ENCODE assay signal across 25 cellular contexts in genomic region chr2:176985871-176986270, GRCh38.
DNase-seq lines count a peak whose midpoint lies in the region; ATAC-seq and TF ChIP-seq lines count a peak whose summit lies in the region.
"Had no signal": no experiment of that assay in that cellular context is flagged by ENCODE, and none has a peak within 500 bp of the region (broad histone marks: within the 10 kb centered on the region; RNA-seq: fewer than 3 reads in every experiment).

No MANE protein-coding gene starts in this region.

- H2AFZ ChIP-seq in PC-3 (ENCODE audit: low read length): no peak overlapping the region

- H3K27me3 Mint-ChIP-seq in nephron (ENCODE audit: low read depth): peaks cover 5% of the 10 kb centered on the region

- no peaks in the 10 kb centered on the region for H3K9me3 Mint-ChIP-seq in nephron

- H3K4me3 ChIP-seq in PC-3 (ENCODE audit: low read length) (no peak overlapping the region), esophagus squamous epithelium (no peak overlapping the region), upper lobe of right lung (no peak overlapping the region)
- H3K4me3 ChIP-seq: BLaER1, GM12878 had no signal

- intact Hi-C loops in PC-3 (cut with micrococcal nuclease) (no loop called here), esophagus squamous epithelium (cut with DNase I) (no loop called here), upper lobe of right lung (cut with DNase I) (no loop called here)

- H3K27me3 ChIP-seq in PC-3 (ENCODE audit: low read length) (peaks cover 64% of the 10 kb centered on the region), esophagus squamous epithelium (peaks cover 0 to 15% (median 0%) of the 10 kb centered on the region in 4 donors), upper lobe of right lung (no peaks in the 10 kb centered on the region)
- H3K27me3 ChIP-seq: BE2C, BLaER1 had no signal

- no peaks in the 10 kb centered on the region for H3K79me2 ChIP-seq in PC-3 (ENCODE audit: low read length)

- no peak overlapping the region for H3K4me2 ChIP-seq in PC-3 (ENCODE audit: low read length)
- H3K4me2 ChIP-seq: BLaER1 had no signal

- H3K9me2 ChIP-seq in PC-3 (replicated peaks; ENCODE audit: low read length): no peaks in the 10 kb centered on the region

- TF ChIP-seq CTCF in PC-3 (conservative IDR thresholded peaks at IDR 0.05; ENCODE audit: low read depth, low read length) (no peak), nephron (IDR thresholded peaks at IDR 0.05; ENCODE audit: unreplicated experiment in 3 of 3) (no peak), esophagus squamous epithelium (IDR thresholded peaks at IDR 0.05) (no peak), upper lobe of right lung (IDR thresholded peaks at IDR 0.05) (no peak)

- peaks cover 14% of the 10 kb centered on the region for H3K4me1 Mint-ChIP-seq in nephron
- H3K4me1 Mint-ChIP-seq: CD14-positive monocyte; CD4-positive, alpha-beta memory T cell; CD8-positive, alpha-beta memory T cell had no signal

- DNase-seq in PC-3 (peak; percentile 27), SK-N-DZ (ENCODE audit: low spot score) (peak; percentile 57), esophagus squamous epithelium (lab: John Stamatoyannopoulos, UW) (no peak), NCI-H1694 (lab: John Stamatoyannopoulos, UW) (no peak), upper lobe of right lung (no peak)
- no peak for DNase-seq in activated effector memory CD4-positive, alpha-beta T cell treated with Interleukin-2 at 50 U/mL for 16 hours
- DNase-seq: 8988T; ACHN; BE2C; C1 segment of cervical spinal cord; CD4-positive, alpha-beta memory T cell; CD4-positive, CD25-positive, alpha-beta regulatory T cell; CD8-positive, alpha-beta memory T cell; COR-L47; DMS 273 treated with DMSO at 0.1 percent for 48 hours; DMS153; DMS79; DND-41; EL; GDM1 had no signal

- no peak overlapping the region for H3K9ac ChIP-seq in PC-3 (ENCODE audit: low read length)
- H3K9ac ChIP-seq: BLaER1 had no signal

- H3K36me3 Mint-ChIP-seq in nephron (ENCODE audit: low read depth): no peaks in the 10 kb centered on the region
- H3K36me3 Mint-ChIP-seq: CD14-positive monocyte; CD4-positive, alpha-beta memory T cell; CD4-positive, CD25-positive, alpha-beta regulatory T cell had no signal

- H3K4me1 ChIP-seq in PC-3 (ENCODE audit: insufficient read depth, low read length): no peaks in the 10 kb centered on the region
- no peaks in the 10 kb centered on the region for H3K4me1 ChIP-seq in esophagus squamous epithelium
- no peaks in the 10 kb centered on the region for H3K4me1 ChIP-seq in upper lobe of right lung
- H3K4me1 ChIP-seq: BLaER1 had no signal

- POLR2A ChIA-PET in PC-3 (lab: Charles Lee; ENCODE audit: unreplicated experiment): no interaction called here

- BruUV-seq in PC-3 (replicated peaks; lab: Mats Ljungman, UMichigan): no TSS peak

- H3K9me3 ChIP-seq in PC-3 (ENCODE audit: low read length) (no peaks in the 10 kb centered on the region), esophagus squamous epithelium (no peaks in the 10 kb centered on the region), upper lobe of right lung (no peaks in the 10 kb centered on the region)
- H3K9me3 ChIP-seq: BE2C, BLaER1 had no signal

- ATAC-seq in PC-3 (no peak; the same call in 1 of the 2 replicates), SK-N-SH treated with all-trans-retinoic acid at 6 μM for 48 hours (no peak), upper lobe of right lung (no peak)
- ATAC-seq: GM12878 had no signal

- CTCF ChIA-PET in PC-3 (lab: Charles Lee): no interaction called here

- 47 to 61% methylated on average over 2 of the region's 2 CpGs for WGBS in esophagus squamous epithelium, 2 donors

- H4K20me1 ChIP-seq in PC-3 (ENCODE audit: low read length): no peaks in the 10 kb centered on the region
- H4K20me1 ChIP-seq: BLaER1 had no signal

- no peaks in the 10 kb centered on the region for H3F3A ChIP-seq in PC-3 (ENCODE audit: low read length, unreplicated experiment)

- no peak overlapping the region for H3K27ac ChIP-seq in PC-3 (ENCODE audit: low read length)
- H3K27ac ChIP-seq in esophagus squamous epithelium: no peak overlapping the region
- H3K27ac ChIP-seq in upper lobe of right lung: no peak overlapping the region
- H3K27ac ChIP-seq: BLaER1 had no signal

- H3K4me3 Mint-ChIP-seq in nephron: no peak overlapping the region
- H3K4me3 Mint-ChIP-seq: CD14-positive monocyte; CD4-positive, alpha-beta memory T cell; CD4-positive, CD25-positive, alpha-beta regulatory T cell; CD8-positive, alpha-beta memory T cell had no signal

- H3K36me3 ChIP-seq in PC-3 (ENCODE audit: low read depth, low read length): no peaks in the 10 kb centered on the region
- H3K36me3 ChIP-seq in esophagus squamous epithelium: no peaks in the 10 kb centered on the region
- no peaks in the 10 kb centered on the region for H3K36me3 ChIP-seq in upper lobe of right lung
- H3K36me3 ChIP-seq: BE2C, BLaER1 had no signal

- TF ChIP-seq POLR2A in esophagus squamous epithelium (IDR thresholded peaks at IDR 0.05): no peak

- peak overlapping the region in 2 of 3 experiments; percentile 6 to 18 for H3K27ac Mint-ChIP-seq in nephron
- H3K27ac Mint-ChIP-seq: CD14-positive monocyte; CD4-positive, alpha-beta memory T cell; CD8-positive, alpha-beta memory T cell had no signal

TF ChIP-seq in SK-N-SH treated with all-trans-retinoic acid at 6 μM for 48 hours, 23 proteins besides CTCF, POLR2A, EP300 and RAD21:
- TF ChIP-seq ZNF565 (CRISPR knock-in tag; conservative IDR thresholded peaks at IDR 0.05; ENCODE audit: low read depth) (no peak), TCF4 (CRISPR knock-in tag; IDR thresholded peaks at IDR 0.05; ENCODE audit: borderline replicate concordance) (peak; percentile 39; the same call in 1 of the 2 replicates), OSR1 (CRISPR knock-in tag; IDR thresholded peaks at IDR 0.05) (no peak), TSHZ2 (CRISPR knock-in tag; IDR thresholded peaks at IDR 0.05) (0 out of 2 replicates have a peak, but pooled peaks have one; percentile 41)

Comparison
In these comparisons a context has a peak if more than half of its experiments do, and no peak if none do; other contexts are left out.
1. DNase-seq: peak in PC-3 (single experiment) and SK-N-DZ (single experiment); none in esophagus squamous epithelium (single experiment), NCI-H1694 (single experiment), activated effector memory CD4-positive, alpha-beta T cell treated with Interleukin-2 at 50 U/mL for 16 hours (single experiment) and upper lobe of right lung (single experiment).